10 cellular contexts compared by ENCODE assay signal in the genomic region with DNA sequence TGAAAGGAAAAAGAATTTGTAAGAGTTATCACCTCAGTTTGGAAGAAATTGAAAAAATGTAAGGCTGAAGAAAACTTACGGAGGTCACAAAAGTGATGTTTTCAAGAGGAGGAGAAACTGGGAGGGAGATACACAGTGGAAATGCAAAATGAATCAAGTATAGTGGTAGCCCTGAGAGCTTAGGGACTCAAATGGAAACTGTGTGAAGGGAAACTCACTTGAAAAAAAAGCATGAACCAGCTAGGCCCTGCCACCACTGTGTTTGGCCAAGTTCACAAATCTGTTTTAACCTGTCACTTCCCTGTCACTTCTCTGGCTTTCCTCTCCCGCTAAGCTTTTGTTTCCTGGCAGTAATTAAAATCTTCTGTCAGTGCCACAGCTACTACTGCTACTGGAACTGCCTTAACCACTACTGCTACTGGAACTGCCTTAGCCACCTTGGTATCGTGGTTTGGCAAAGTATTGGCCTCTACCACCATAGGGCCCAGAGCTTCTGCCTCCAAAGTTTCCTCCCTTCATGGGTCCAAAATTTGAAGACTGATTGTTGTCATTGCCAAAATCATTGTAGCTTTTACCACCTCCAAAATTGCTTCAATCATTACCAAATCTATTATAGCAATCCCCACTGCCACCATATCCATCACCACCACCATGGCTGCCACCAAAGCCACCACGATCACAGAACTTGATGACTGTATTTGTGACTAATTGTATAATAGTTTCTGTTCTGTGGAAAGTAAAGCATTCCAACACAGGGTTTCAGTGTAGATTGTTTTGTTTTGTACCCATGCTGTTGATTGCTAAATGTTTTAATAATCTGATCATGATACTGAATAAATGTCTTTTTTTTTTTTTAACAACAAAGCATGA. TPM values are rescaled to one million over a fixed set of nuclear protein-coding genes. Genes with fewer than 3 reads are reported as not detected.
DNase-seq lines count a peak whose midpoint lies in the region; ATAC-seq lines count a peak whose summit lies in the region.
"Had no signal": no experiment of that assay in that cellular context is flagged by ENCODE, and none has a peak within 500 bp of the region (broad histone marks: within the 10 kb centered on the region; RNA-seq: fewer than 3 reads in every experiment).

No MANE protein-coding gene starts in this region.

- peaks cover 0 to 5% of the 10 kb centered on the region in 2 donors for H3K36me3 Mint-ChIP-seq in naive B cell

- DNase-seq in NCI-H1417 (lab: John Stamatoyannopoulos, UW) (peak in 2 of 3 experiments; percentile 2 to 6), NCI-H1417 treated with DMSO at 0.1 percent for 48 hours (lab: John Stamatoyannopoulos, UW) (no peak), naive B cell (no peak), occipital lobe (lab: John Stamatoyannopoulos, UW) (no peak), HCEC 1CT (no peak), A172 (ENCODE audit: low spot score) (no peak)
- DNase-seq: NCI-H187 had no signal

- H3K9me3 Mint-ChIP-seq in naive B cell = no peaks in the 10 kb centered on the region
- H3K9me3 Mint-ChIP-seq: type B pancreatic cell had no signal

- H3K27me3 Mint-ChIP-seq in naive B cell = no peaks in the 10 kb centered on the region

- peak overlapping the region in 5 of 6 donors; percentile 43 to 84 (median 76) for H3K27ac Mint-ChIP-seq in naive B cell
- H3K27ac Mint-ChIP-seq: type B pancreatic cell had no signal

- H3K4me1 Mint-ChIP-seq in naive B cell = peaks cover 13 to 18% (median 13%) of the 10 kb centered on the region in 3 donors

- no peak overlapping the region for H3K4me3 Mint-ChIP-seq in naive B cell
- H3K4me3 Mint-ChIP-seq: type B pancreatic cell had no signal

- ATAC-seq in GM21529 (IDR thresholded peaks at IDR 0.05; ENCODE audit: unreplicated experiment) = peak; percentile 69
- peak; percentile 43 for ATAC-seq in HG03342 (IDR thresholded peaks at IDR 0.05; ENCODE audit: unreplicated experiment)
- no peak for ATAC-seq in naive B cell (ENCODE audit: low read depth in 2 of 2)

RNA-seq across cellular contexts. Expression of a gene that starts 41.5 kb away (rescaled TPM):
- polyA plus RNA-seq in naive B cell (ENCODE audit: low read depth in 6 of 6) = 10 to 100 TPM; 17.1 to 36.3 (median 26.1) TPM
- 58.8 TPM for total RNA-seq in occipital lobe
- 39.6 and 47.7 TPM in 2 replicates for total RNA-seq in A172 (2014; rRNA removed; shearing (Covaris generic))

Comparison
In these comparisons a context has a peak if more than half of its experiments do, and no peak if none do; other contexts are left out.
1. DNase-seq: peak in NCI-H1417 (2 of 3); none in NCI-H1417 treated with DMSO at 0.1 percent for 48 hours (single experiment), naive B cell (single experiment), occipital lobe (single experiment), HCEC 1CT (single experiment) and A172 (single experiment).
2. ATAC-seq: peak in GM21529 (single experiment) and HG03342 (single experiment); none in naive B cell (0 of 2).